In the genomic region with DNA sequence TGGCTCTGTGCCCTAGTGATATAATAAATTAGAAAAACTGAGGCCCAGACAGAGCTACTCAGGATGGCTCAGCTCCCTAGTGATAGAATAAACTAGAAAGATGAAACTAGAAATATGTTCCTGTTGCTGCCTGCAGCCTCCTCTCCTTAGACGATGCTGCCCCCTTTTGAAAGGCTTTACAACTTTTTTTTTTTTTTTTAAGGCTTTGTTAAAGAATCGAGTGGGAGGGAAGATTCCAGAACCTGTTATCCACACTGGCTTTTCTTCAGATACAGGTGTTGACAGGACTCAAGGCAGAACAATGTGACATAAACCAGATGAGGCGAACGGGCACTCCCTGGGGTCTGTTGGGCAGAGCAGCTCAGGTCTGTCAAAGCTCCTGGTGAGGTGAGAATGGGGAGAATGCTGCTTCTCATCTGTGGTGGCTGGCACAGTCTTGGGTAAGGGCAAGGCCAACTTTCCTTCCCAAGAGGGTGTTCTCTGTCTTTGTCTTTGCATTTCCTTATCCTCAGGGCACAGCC, we compare ENCODE assay signal across 9 cellular contexts.
DNase-seq lines count a peak whose midpoint lies in the region; ATAC-seq, FAIRE-seq and TF ChIP-seq lines count a peak whose summit lies in the region.
"Had no signal": no experiment of that assay in that cellular context is flagged by ENCODE, and none has a peak within 500 bp of the region (broad histone marks: within the 10 kb centered on the region; RNA-seq: fewer than 3 reads in every experiment).

No MANE protein-coding gene starts in this region.

- ATAC-seq in GM18868 (IDR thresholded peaks at IDR 0.05; ENCODE audit: unreplicated experiment), result no peak
- ATAC-seq in mucosa of descending colon, result no peak
- no peak for ATAC-seq in GM18505 (IDR thresholded peaks at IDR 0.05; ENCODE audit: unreplicated experiment)

- intact Hi-C loops in mucosa of descending colon (cut with DNase I, micrococcal nuclease), result no loop called here

- H3K4me3 ChIP-seq in mucosa of descending colon, result no peak overlapping the region
- H3K4me3 ChIP-seq: SK-N-MC had no signal

- H3K9me3 ChIP-seq in mucosa of descending colon, result peaks cover under 1% of the 10 kb centered on the region

- no peaks in the 10 kb centered on the region for H3K4me1 ChIP-seq in mucosa of descending colon (ENCODE audit: low read depth)

- no peak for TF ChIP-seq CTCF in mucosa of descending colon (IDR thresholded peaks at IDR 0.05)

- DNase-seq in ELF-1 (ENCODE audit: low read depth, low spot score) (peak; percentile 75), M059J (ENCODE audit: low read depth) (peak; percentile 58), astrocyte of the hippocampus (ENCODE audit: low read depth, low spot score) (peak; percentile 69), iris pigment epithelial cell (ENCODE audit: low read depth) (peak; percentile 45), urothelium cell line (ENCODE audit: low spot score) (peak; percentile 54), mucosa of descending colon (no peak)

- TF ChIP-seq POLR2A in GM18505 (IDR thresholded peaks at IDR 0.05; ENCODE audit: borderline replicate concordance, extremely low read depth, insufficient read depth, insufficient read length), result no peak

- no peaks in the 10 kb centered on the region for H3K36me3 ChIP-seq in mucosa of descending colon (ENCODE audit: low read depth)

- FAIRE-seq in urothelium cell line (lab: Jason Lieb, UNC), result no peak

Comparison
In these comparisons a context has a peak if more than half of its experiments do, and no peak if none do; other contexts are left out.
1. DNase-seq: peak in ELF-1 (single experiment), M059J (single experiment), astrocyte of the hippocampus (single experiment), iris pigment epithelial cell (single experiment) and urothelium cell line (single experiment); none in mucosa of descending colon (0 of 3).